In the genomic region with DNA sequence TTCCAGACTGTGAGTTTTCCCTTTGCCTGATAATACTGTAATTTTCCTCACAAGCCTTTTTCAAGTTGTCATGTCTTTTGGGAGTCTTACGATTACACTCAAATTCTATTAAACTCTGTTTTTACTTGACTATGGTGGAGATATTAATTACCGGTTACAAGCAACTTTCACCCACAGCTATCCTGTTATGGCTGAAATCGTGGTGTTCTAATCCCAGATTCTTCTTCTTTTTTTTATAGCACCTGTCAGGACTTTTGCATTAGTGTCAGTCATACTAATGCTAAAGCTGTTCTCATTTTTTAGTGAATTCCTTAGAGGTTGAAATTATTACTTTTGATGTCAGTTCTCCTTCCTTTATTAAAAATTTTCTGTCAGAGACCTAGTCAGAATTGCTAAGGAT, we compare ENCODE assay signal across 32 cellular contexts.
"Had no signal": no experiment of that assay in that cellular context is flagged by ENCODE, and none has a peak within 500 bp of the region (broad histone marks: within the 10 kb centered on the region; RNA-seq: fewer than 3 reads in every experiment).

No MANE protein-coding gene starts in this region.

- ATAC-seq: activated CD8-positive, alpha-beta T cell treated with anti-CD3 and anti-CD28 coated beads for 36 hours; activated naive CD4-positive, alpha-beta T cell treated with anti-CD3 and anti-CD28 coated beads, Interleukin-2, amount 50 U/mL, for 72 hours; activated T-cell treated with anti-CD3 and anti-CD28 coated beads, Interleukin-2, amount 50 U/mL, for 4 hours; activated T-cell treated with anti-CD3 and anti-CD28 coated beads, Interleukin-2, amount 50 U/mL, for 72 hours; activated T-helper 17 cell treated with anti-CD3 and anti-CD28 coated beads, Interleukin-2, amount 50 U/mL, for 72 hours; body of pancreas had no signal

- H3K27ac ChIP-seq: adrenal gland, body of pancreas, brain microvascular endothelial cell, breast epithelium, VCaP had no signal

- DNase-seq: activated B cell treated with CpG ODN at 0.5 μM for 24 hours; activated CD4-positive, alpha-beta memory T cell treated with anti-CD3 and anti-CD28 coated beads for 36 hours; activated CD4-positive, alpha-beta T cell treated with anti-CD3 and anti-CD28 coated beads for 4 hours; activated CD4-positive, alpha-beta T cell treated with anti-CD3 and anti-CD28 coated beads, Interleukin-2, amount 10 ng/mL, durations not matched to agents 24 days and 14 days; activated CD4-positive, alpha-beta T cell treated with anti-CD3 and anti-CD28 coated beads, Interleukin-2, amount 50 U/mL, for 1 hour; activated CD4-positive, alpha-beta T cell treated with anti-CD3 and anti-CD28 coated beads, Interleukin-2, amount 50 U/mL, for 4 hours; activated CD4-positive, CD25-positive, alpha-beta regulatory T cell treated with anti-CD3 and anti-CD28 coated beads, Interleukin-2, amount 50 U/mL, for 72 hours; activated CD8-positive, alpha-beta memory T cell treated with anti-CD3 and anti-CD28 coated beads, Interleukin-2, amount 50 U/mL, for 4 hours; activated CD8-positive, alpha-beta T cell treated with anti-CD3 and anti-CD28 coated beads for 36 hours; activated effector memory CD4-positive, alpha-beta T cell treated with anti-CD3 and anti-CD28 coated beads, Interleukin-2, amount 50 U/mL, for 16 hours; activated gamma-delta T cell treated with Interleukin-2 at 50 U/mL for 16 hours; activated naive CD4-positive, alpha-beta T cell; activated naive CD4-positive, alpha-beta T cell treated with anti-CD3 and anti-CD28 coated beads for 36 hours; activated naive CD4-positive, alpha-beta T cell treated with anti-CD3 and anti-CD28 coated beads, Interleukin-2, amount 50 U/mL, for 16 hours; activated naive CD8-positive, alpha-beta T cell treated with anti-CD3 and anti-CD28 coated beads for 36 hours; activated T-cell treated with anti-CD3 and anti-CD28 coated beads for 4 hours; activated T-cell treated with anti-CD3 and anti-CD28 coated beads, Interleukin-2, amount 50 U/mL, for 1 hour; activated T-cell treated with anti-CD3 and anti-CD28 coated beads, Interleukin-2, amount 50 U/mL, for 4 hours; activated T-cell treated with anti-CD3 and anti-CD28 coated beads, Interleukin-2, amount 50 U/mL, for 72 hours; adrenal gland; amniotic stem cell; aorta; body of pancreas; brain microvascular endothelial cell; central memory CD4-positive, alpha-beta T cell; T-helper 1 cell; T-helper 2 cell; T-helper 9 cell had no signal

- H3K27me3 ChIP-seq: adrenal gland, body of pancreas, brain microvascular endothelial cell, breast epithelium had no signal

- H3K4me1 ChIP-seq: adrenal gland, body of pancreas, breast epithelium had no signal

- H3K9me3 ChIP-seq: adrenal gland, body of pancreas, breast epithelium had no signal

- H3K36me3 ChIP-seq: adrenal gland, brain microvascular endothelial cell, breast epithelium had no signal

- H3K4me3 ChIP-seq: adrenal gland, body of pancreas, breast epithelium had no signal
